ENCODE assay signal across 15 cellular contexts in genomic region chr1:81391100-81391828, GRCh38.
DNase-seq lines count a peak whose midpoint lies in the region; ATAC-seq and TF ChIP-seq lines count a peak whose summit lies in the region.
"Had no signal": no experiment of that assay in that cellular context is flagged by ENCODE, and none has a peak within 500 bp of the region (broad histone marks: within the 10 kb centered on the region; RNA-seq: fewer than 3 reads in every experiment).

No MANE protein-coding gene starts in this region.

- peak overlapping the region; percentile 75; the same call in 1 of the 2 replicates for H2AFZ ChIP-seq in GM23338

- intact Hi-C loops in colonic mucosa (cut with DNase I) = no loop called here
- intact Hi-C loops in mucosa of descending colon (cut with DNase I, micrococcal nuclease) = no loop called here
- intact Hi-C loops in activated T-helper 1 cell treated with anti-CD3 and anti-CD28 coated beads, Interleukin-12 subunit alpha, Interleukin-12 subunit beta, Interleukin-2, Interleukin-4 antibody, amounts not matched to agents 30 ng/mL and 10 ng/mL and 1 ng/mL, durations not matched to agents 14 hours and 24 hours and 36 hours (cut with micrococcal nuclease) = no loop called here

- no peak for TF ChIP-seq CTCF in GM23338 (conservative IDR thresholded peaks at IDR 0.05; ENCODE audit: low read depth in 2 of 2)
- no peak for TF ChIP-seq CTCF in colonic mucosa (IDR thresholded peaks at IDR 0.05)
- no peak for TF ChIP-seq CTCF in mucosa of descending colon (IDR thresholded peaks at IDR 0.05)

- peaks cover 8% of the 10 kb centered on the region; the same call in 1 of the 2 replicates for H3K4me1 ChIP-seq in GM23338 (ENCODE audit: insufficient read depth)
- H3K4me1 ChIP-seq in colonic mucosa = peaks cover 5% of the 10 kb centered on the region
- H3K4me1 ChIP-seq in mucosa of descending colon (ENCODE audit: low read depth) = no peaks in the 10 kb centered on the region
- H3K4me1 ChIP-seq: SJSA1 had no signal

- H3K27ac ChIP-seq in GM23338 (ENCODE audit: low read depth) (no peak overlapping the region), colonic mucosa (no peak overlapping the region)
- H3K27ac ChIP-seq: SJSA1 had no signal

- H3K27ac Mint-ChIP-seq in GM23338 = no peak overlapping the region
- no peak overlapping the region for H3K27ac Mint-ChIP-seq in activated T-helper 1 cell treated with anti-CD3 and anti-CD28 coated beads, Interleukin-12 subunit alpha, Interleukin-12 subunit beta, Interleukin-2, Interleukin-4 antibody, amounts not matched to agents 30 ng/mL and 10 ng/mL and 1 ng/mL, durations not matched to agents 14 hours and 24 hours and 36 hours
- H3K27ac Mint-ChIP-seq: B cell; effector memory CD8-positive, alpha-beta T cell had no signal

- H3K9me3 Mint-ChIP-seq in GM23338 = no peaks in the 10 kb centered on the region
- peaks cover 10% of the 10 kb centered on the region for H3K9me3 Mint-ChIP-seq in activated T-helper 1 cell treated with anti-CD3 and anti-CD28 coated beads, Interleukin-12 subunit alpha, Interleukin-12 subunit beta, Interleukin-2, Interleukin-4 antibody, amounts not matched to agents 30 ng/mL and 10 ng/mL and 1 ng/mL, durations not matched to agents 14 hours and 24 hours and 36 hours

- H3K9me3 ChIP-seq in colonic mucosa = peaks cover 7% of the 10 kb centered on the region
- peaks cover 3% of the 10 kb centered on the region for H3K9me3 ChIP-seq in mucosa of descending colon

- ATAC-seq in GM23338 (no peak), mucosa of descending colon (peak; percentile 84)
- ATAC-seq: effector memory CD8-positive, alpha-beta T cell had no signal

- no peaks in the 10 kb centered on the region for H3K36me3 ChIP-seq in GM23338 (ENCODE audit: insufficient read depth)
- H3K36me3 ChIP-seq in colonic mucosa = no peaks in the 10 kb centered on the region
- H3K36me3 ChIP-seq in mucosa of descending colon (ENCODE audit: low read depth) = no peaks in the 10 kb centered on the region
- H3K36me3 ChIP-seq: SJSA1 had no signal

- H4K20me1 ChIP-seq in GM23338 (replicated peaks; ENCODE audit: insufficient read depth) = no peaks in the 10 kb centered on the region

- H3K4me3 Mint-ChIP-seq in GM23338 = no peak overlapping the region
- H3K4me3 Mint-ChIP-seq in activated T-helper 1 cell treated with anti-CD3 and anti-CD28 coated beads, Interleukin-12 subunit alpha, Interleukin-12 subunit beta, Interleukin-2, Interleukin-4 antibody, amounts not matched to agents 30 ng/mL and 10 ng/mL and 1 ng/mL, durations not matched to agents 14 hours and 24 hours and 36 hours = no peak overlapping the region
- H3K4me3 Mint-ChIP-seq: B cell; effector memory CD8-positive, alpha-beta T cell had no signal

- no peaks in the 10 kb centered on the region for H3K79me2 ChIP-seq in GM23338 (replicated peaks; ENCODE audit: insufficient read depth)

- no peaks in the 10 kb centered on the region for H3K9me2 ChIP-seq in GM23338 (ENCODE audit: insufficient read depth)

- peaks cover 3% of the 10 kb centered on the region; the same call in 2 of the 3 replicates for H3K4me1 Mint-ChIP-seq in GM23338
- H3K4me1 Mint-ChIP-seq in activated T-helper 1 cell treated with anti-CD3 and anti-CD28 coated beads, Interleukin-12 subunit alpha, Interleukin-12 subunit beta, Interleukin-2, Interleukin-4 antibody, amounts not matched to agents 30 ng/mL and 10 ng/mL and 1 ng/mL, durations not matched to agents 14 hours and 24 hours and 36 hours (ENCODE audit: low read depth) = no peaks in the 10 kb centered on the region
- H3K4me1 Mint-ChIP-seq: B cell had no signal

- H3F3A ChIP-seq in GM23338 (replicated peaks; ENCODE audit: low read depth) = no peaks in the 10 kb centered on the region

- no peaks in the 10 kb centered on the region for H3K27me3 ChIP-seq in GM23338 (ENCODE audit: insufficient read depth)
- no peaks in the 10 kb centered on the region for H3K27me3 ChIP-seq in colonic mucosa
- H3K27me3 ChIP-seq: SJSA1 had no signal

- H3K36me3 Mint-ChIP-seq in GM23338 (ENCODE audit: low read depth) = no peaks in the 10 kb centered on the region
- H3K36me3 Mint-ChIP-seq in activated T-helper 1 cell treated with anti-CD3 and anti-CD28 coated beads, Interleukin-12 subunit alpha, Interleukin-12 subunit beta, Interleukin-2, Interleukin-4 antibody, amounts not matched to agents 30 ng/mL and 10 ng/mL and 1 ng/mL, durations not matched to agents 14 hours and 24 hours and 36 hours (ENCODE audit: low read depth) = no peaks in the 10 kb centered on the region

- H3K9ac ChIP-seq in colonic mucosa (ENCODE audit: low read depth in 2 of 2, low read length in 2 of 2) = no peak overlapping the region

- H3K27me3 Mint-ChIP-seq in GM23338 (ENCODE audit: insufficient read depth, low read depth, poor library complexity) = peaks cover 2% of the 10 kb centered on the region
- H3K27me3 Mint-ChIP-seq in activated T-helper 1 cell treated with anti-CD3 and anti-CD28 coated beads, Interleukin-12 subunit alpha, Interleukin-12 subunit beta, Interleukin-2, Interleukin-4 antibody, amounts not matched to agents 30 ng/mL and 10 ng/mL and 1 ng/mL, durations not matched to agents 14 hours and 24 hours and 36 hours (ENCODE audit: insufficient read depth) = no peaks in the 10 kb centered on the region
- H3K27me3 Mint-ChIP-seq: B cell; effector memory CD8-positive, alpha-beta T cell had no signal

- no peak overlapping the region for H3K4me2 ChIP-seq in GM23338

- H3K4me3 ChIP-seq in GM23338 (no peak overlapping the region), colonic mucosa (no peak overlapping the region), mucosa of descending colon (no peak overlapping the region)
- H3K4me3 ChIP-seq: SJSA1 had no signal

- no peak for DNase-seq in GM23338 (ENCODE audit: low spot score)
- DNase-seq in MV-4-11 (lab: John Stamatoyannopoulos, UW) = peak; percentile 0
- peak; percentile 36 for DNase-seq in colonic mucosa
- DNase-seq in mucosa of descending colon = peak in 1 of 3 donors; percentile 35
- no peak for DNase-seq in amygdala (lab: John Stamatoyannopoulos, UW)
- no peak for DNase-seq in activated CD4-positive, alpha-beta T cell treated with anti-CD3 and anti-CD28 coated beads, Interleukin-2, amount 50 U/mL, for 48 hours
- no peak for DNase-seq in activated T-helper 1 cell treated with anti-CD3 and anti-CD28 coated beads, Interleukin-12 subunit alpha, Interleukin-12 subunit beta, Interleukin-2, Interleukin-4 antibody, amounts not matched to agents 30 ng/mL and 10 ng/mL and 1 ng/mL, durations not matched to agents 14 hours and 24 hours and 36 hours (ENCODE audit: low spot score)
- DNase-seq: activated CD4-positive, CD25-positive, alpha-beta regulatory T cell treated with anti-CD3 and anti-CD28 coated beads, Interleukin-2, amount 50 U/mL, for 72 hours; activated effector memory CD4-positive, alpha-beta T cell treated with Interleukin-2 at 50 U/mL for 16 hours; caudate nucleus; effector memory CD8-positive, alpha-beta T cell; NCI-H1930; stimulated activated CD4-positive, alpha-beta T cell treated with anti-CD3 and anti-CD28 coated beads, Interleukin-4, amount 100 ng/mL, for 24 hours had no signal

TF ChIP-seq in GM23338, 12 proteins besides CTCF, POLR2A, EP300 and RAD21 (continues in another document):
- TF ChIP-seq EZH2phosphoT487 (IDR thresholded peaks at IDR 0.05; ENCODE audit: unreplicated experiment) = no peak
- no peak for TF ChIP-seq STAT1 (IDR thresholded peaks at IDR 0.05; ENCODE audit: unreplicated experiment)
- TF ChIP-seq POLR2AphosphoS5 (IDR thresholded peaks at IDR 0.05; ENCODE audit: low read depth) = no peak
- no peak for TF ChIP-seq ZNF114 (CRISPR knock-in tag; IDR thresholded peaks at IDR 0.05)
- no peak for TF ChIP-seq JUNB (IDR thresholded peaks at IDR 0.05; ENCODE audit: unreplicated experiment)
- no peak for TF ChIP-seq ETS1 (IDR thresholded peaks at IDR 0.05)
- no peak for TF ChIP-seq EZH2 (IDR thresholded peaks at IDR 0.05; ENCODE audit: low read depth, unreplicated experiment)

Comparison
In these comparisons a context has a peak if more than half of its experiments do, and no peak if none do; other contexts are left out.
1. DNase-seq: peak in MV-4-11 (single experiment) and colonic mucosa (single experiment); none in GM23338 (single experiment), amygdala (0 of 56), activated CD4-positive, alpha-beta T cell treated with anti-CD3 and anti-CD28 coated beads, Interleukin-2, amount 50 U/mL, for 48 hours (0 of 2) and activated T-helper 1 cell treated with anti-CD3 and anti-CD28 coated beads, Interleukin-12 subunit alpha, Interleukin-12 subunit beta, Interleukin-2, Interleukin-4 antibody, amounts not matched to agents 30 ng/mL and 10 ng/mL and 1 ng/mL, durations not matched to agents 14 hours and 24 hours and 36 hours (single experiment).